Comparison of ENCODE assay signal across 26 cellular contexts in the genomic region with DNA sequence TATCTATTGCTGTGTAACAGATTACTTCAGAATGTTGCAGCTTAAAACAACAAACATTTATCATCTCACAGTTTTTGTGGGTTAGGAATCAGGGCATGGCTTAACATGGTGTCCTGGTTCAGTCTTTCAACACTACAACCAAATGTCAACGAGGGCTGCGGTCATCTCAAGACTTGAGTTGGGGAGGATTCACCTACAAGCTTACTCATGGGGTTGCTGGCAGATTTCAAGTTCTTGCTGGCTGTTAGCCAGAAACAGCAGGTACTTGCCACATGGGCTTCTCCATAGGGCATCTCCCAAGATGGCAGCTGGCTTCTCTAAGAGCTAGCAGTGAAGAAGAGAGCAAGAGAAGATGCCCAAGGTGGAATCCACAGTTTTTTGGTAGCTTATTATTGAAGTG. TPM values are rescaled to one million over a fixed set of nuclear protein-coding genes. Genes with fewer than 3 reads are reported as not detected.
"Had no signal": no experiment of that assay in that cellular context is flagged by ENCODE, and none has a peak within 500 bp of the region (broad histone marks: within the 10 kb centered on the region; RNA-seq: fewer than 3 reads in every experiment).

No MANE protein-coding gene starts in this region.

- ATAC-seq: activated naive CD4-positive, alpha-beta T cell treated with anti-CD3 and anti-CD28 coated beads, Interleukin-2, amount 50 U/mL, for 72 hours; activated naive CD8-positive, alpha-beta T cell treated with anti-CD3 and anti-CD28 coated beads, Interleukin-2, amount 50 U/mL, for 24 hours; activated T-cell treated with anti-CD3 and anti-CD28 coated beads, Interleukin-2, amount 50 U/mL, for 4 hours; PC-3; T-helper 17 cell had no signal

- H3K27me3 Mint-ChIP-seq: activated CD4-positive, alpha-beta memory T cell treated with anti-CD3 and anti-CD28 coated beads for 36 hours; activated CD4-positive, alpha-beta T cell treated with anti-CD3 and anti-CD28 coated beads, Interleukin-2, amount 10 ng/mL, durations not matched to agents 7 days and 5 days; activated naive CD8-positive, alpha-beta T cell treated with anti-CD3 and anti-CD28 coated beads, Interleukin-2, amount 50 U/mL, for 24 hours; brain had no signal

- DNase-seq: activated B cell treated with CpG ODN at 0.5 μM for 24 hours; activated CD4-positive, alpha-beta memory T cell treated with anti-CD3 and anti-CD28 coated beads for 36 hours; activated CD4-positive, alpha-beta T cell treated with anti-CD3 and anti-CD28 coated beads, Interleukin-2, amount 10 ng/mL, durations not matched to agents 7 days and 5 days; activated CD8-positive, alpha-beta memory T cell treated with anti-CD3 and anti-CD28 coated beads for 24 hours; activated effector memory CD4-positive, alpha-beta T cell treated with anti-CD3 and anti-CD28 coated beads, Interleukin-2, amount 50 U/mL, for 16 hours; activated naive CD4-positive, alpha-beta T cell treated with Interleukin-2 at 50 U/mL for 16 hours; activated naive CD8-positive, alpha-beta T cell treated with anti-CD3 and anti-CD28 coated beads, Interleukin-2, amount 50 U/mL, for 24 hours; activated T-cell treated with anti-CD3 and anti-CD28 coated beads, Interleukin-2, amount 50 U/mL, for 4 hours; amygdala; cerebellar nuclear complex; Karpas-422; MV-4-11; NCI-H1092 treated with DMSO at 0.1 percent for 48 hours; NCI-H1417 treated with DMSO at 0.1 percent for 48 hours; NCI-H1694; NCI-H2029; NCI-H2107; NCI-H510A treated with DMSO at 0.1 percent for 48 hours; PC-3; SIG-M5; T-helper 17 cell; T-helper 9 cell had no signal

- H3K4me1 Mint-ChIP-seq: activated B cell treated with CpG ODN at 0.5 μM for 24 hours; activated CD4-positive, alpha-beta T cell treated with anti-CD3 and anti-CD28 coated beads, Interleukin-2, amount 10 ng/mL, durations not matched to agents 7 days and 5 days; activated naive CD8-positive, alpha-beta T cell treated with anti-CD3 and anti-CD28 coated beads, Interleukin-2, amount 50 U/mL, for 24 hours; brain; T-helper 17 cell had no signal

- H3K9me3 Mint-ChIP-seq: activated B cell treated with CpG ODN at 0.5 μM for 24 hours; activated CD4-positive, alpha-beta memory T cell treated with anti-CD3 and anti-CD28 coated beads for 36 hours; activated CD4-positive, alpha-beta T cell treated with anti-CD3 and anti-CD28 coated beads, Interleukin-2, amount 10 ng/mL, durations not matched to agents 7 days and 5 days; activated naive CD4-positive, alpha-beta T cell treated with anti-CD3 and anti-CD28 coated beads, Interleukin-2, amount 50 U/mL, for 72 hours; activated naive CD8-positive, alpha-beta T cell treated with anti-CD3 and anti-CD28 coated beads, Interleukin-2, amount 50 U/mL, for 24 hours; activated T-cell treated with anti-CD3 and anti-CD28 coated beads, Interleukin-2, amount 50 U/mL, for 4 hours; brain had no signal

- H3K27ac Mint-ChIP-seq: activated B cell treated with CpG ODN at 0.5 μM for 24 hours; activated CD4-positive, alpha-beta memory T cell treated with anti-CD3 and anti-CD28 coated beads for 36 hours; activated CD4-positive, alpha-beta T cell treated with anti-CD3 and anti-CD28 coated beads, Interleukin-2, amount 10 ng/mL, durations not matched to agents 7 days and 5 days; activated naive CD4-positive, alpha-beta T cell treated with anti-CD3 and anti-CD28 coated beads, Interleukin-2, amount 50 U/mL, for 72 hours; activated naive CD8-positive, alpha-beta T cell treated with anti-CD3 and anti-CD28 coated beads, Interleukin-2, amount 50 U/mL, for 24 hours; brain; T-helper 17 cell had no signal

- H3K4me3 Mint-ChIP-seq: activated B cell treated with CpG ODN at 0.5 μM for 24 hours; activated CD4-positive, alpha-beta memory T cell treated with anti-CD3 and anti-CD28 coated beads for 36 hours; activated CD4-positive, alpha-beta T cell treated with anti-CD3 and anti-CD28 coated beads, Interleukin-2, amount 10 ng/mL, durations not matched to agents 7 days and 5 days; activated naive CD8-positive, alpha-beta T cell treated with anti-CD3 and anti-CD28 coated beads, Interleukin-2, amount 50 U/mL, for 24 hours; activated T-cell treated with anti-CD3 and anti-CD28 coated beads, Interleukin-2, amount 50 U/mL, for 4 hours; brain; T-helper 17 cell had no signal

- H3K36me3 Mint-ChIP-seq: activated CD4-positive, alpha-beta memory T cell treated with anti-CD3 and anti-CD28 coated beads for 36 hours; activated naive CD4-positive, alpha-beta T cell treated with anti-CD3 and anti-CD28 coated beads, Interleukin-2, amount 50 U/mL, for 72 hours; brain had no signal

RNA-seq across cellular contexts. Expression of gene C9orf153, which starts 42.4 kb away (rescaled TPM):
- total RNA-seq: astrocyte, cardiac septum had no signal
